Comparison of ENCODE assay signal across 21 cellular contexts in the genomic region with DNA sequence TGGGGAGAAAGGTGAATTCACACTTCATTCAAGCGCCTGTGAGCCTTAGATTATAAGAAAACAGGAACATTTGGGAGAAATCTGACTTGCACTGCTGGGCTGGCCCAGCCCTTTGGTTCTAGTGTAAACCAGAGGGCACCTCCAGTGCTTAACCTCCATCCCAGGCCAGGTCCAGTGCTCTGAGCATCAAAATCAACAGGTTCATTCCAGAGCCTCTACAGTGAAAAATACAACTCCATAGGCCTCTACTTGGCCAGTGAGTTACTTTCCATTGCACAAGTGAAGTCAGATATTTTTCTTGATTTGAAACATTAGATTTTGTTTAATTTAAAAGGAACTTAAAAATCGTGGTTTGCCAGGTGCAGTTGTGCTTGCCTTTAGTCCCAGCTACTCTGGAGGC. TPM values are rescaled to one million over a fixed set of nuclear protein-coding genes. Genes with fewer than 3 reads are reported as not detected.
DNase-seq lines count a peak whose midpoint lies in the region; ATAC-seq and TF ChIP-seq lines count a peak whose summit lies in the region.
"Had no signal": no experiment of that assay in that cellular context is flagged by ENCODE, and none has a peak within 500 bp of the region (broad histone marks: within the 10 kb centered on the region; RNA-seq: fewer than 3 reads in every experiment).

No MANE protein-coding gene starts in this region.

- H3K27me3 Mint-ChIP-seq in activated CD4-positive, alpha-beta T cell treated with anti-CD3 and anti-CD28 coated beads, Interleukin-2, amount 10 ng/mL, durations not matched to agents 24 days and 14 days: no peaks in the 10 kb centered on the region
- H3K27me3 Mint-ChIP-seq in HFFc6 (ENCODE audit: insufficient read depth): no peaks in the 10 kb centered on the region
- H3K27me3 Mint-ChIP-seq in activated T-helper 2 cell treated with anti-CD3 and anti-CD28 coated beads, Interferon-gamma antibody, Interleukin-2, Interleukin-4, amounts not matched to agents 10 μg/mL and 5 μg/mL and 100 μg/mL, durations not matched to agents 14 hours and 24 hours and 36 hours (ENCODE audit: low read depth): no peaks in the 10 kb centered on the region
- H3K27me3 Mint-ChIP-seq in osteocyte (ENCODE audit: unreplicated experiment): no peaks in the 10 kb centered on the region
- H3K27me3 Mint-ChIP-seq: stimulated activated memory B cell treated with anti-CD40 and anti-IgM and Interleukin-4, amounts not matched to agents 10 μg/mL and 1 μg/mL and 100 μg/mL, for 72 hours had no signal

- no peak overlapping the region for H3K4me3 ChIP-seq in right atrium auricular region
- H3K4me3 ChIP-seq: BLaER1, dorsolateral prefrontal cortex, neural progenitor cell had no signal

- H3K9me3 Mint-ChIP-seq in activated CD4-positive, alpha-beta T cell treated with anti-CD3 and anti-CD28 coated beads, Interleukin-2, amount 10 ng/mL, durations not matched to agents 24 days and 14 days: no peaks in the 10 kb centered on the region
- H3K9me3 Mint-ChIP-seq in HFFc6 (no peaks in the 10 kb centered on the region), osteocyte (ENCODE audit: unreplicated experiment) (no peaks in the 10 kb centered on the region)
- H3K9me3 Mint-ChIP-seq in activated T-helper 2 cell treated with anti-CD3 and anti-CD28 coated beads, Interferon-gamma antibody, Interleukin-2, Interleukin-4, amounts not matched to agents 10 μg/mL and 5 μg/mL and 100 μg/mL, durations not matched to agents 14 hours and 24 hours and 36 hours: no peaks in the 10 kb centered on the region
- H3K9me3 Mint-ChIP-seq: neural progenitor cell; stimulated activated memory B cell treated with anti-CD40 and anti-IgM and Interleukin-4, amounts not matched to agents 10 μg/mL and 1 μg/mL and 100 μg/mL, for 72 hours had no signal

- no peak overlapping the region for H3K4me3 Mint-ChIP-seq in activated CD4-positive, alpha-beta T cell treated with anti-CD3 and anti-CD28 coated beads, Interleukin-2, amount 10 ng/mL, durations not matched to agents 24 days and 14 days
- no peak overlapping the region for H3K4me3 Mint-ChIP-seq in HFFc6
- no peak overlapping the region for H3K4me3 Mint-ChIP-seq in activated T-helper 2 cell treated with anti-CD3 and anti-CD28 coated beads, Interferon-gamma antibody, Interleukin-2, Interleukin-4, amounts not matched to agents 10 μg/mL and 5 μg/mL and 100 μg/mL, durations not matched to agents 14 hours and 24 hours and 36 hours (ENCODE audit: low read depth)
- H3K4me3 Mint-ChIP-seq in osteocyte (ENCODE audit: unreplicated experiment): no peak overlapping the region
- H3K4me3 Mint-ChIP-seq: neural progenitor cell; stimulated activated memory B cell treated with anti-CD40 and anti-IgM and Interleukin-4, amounts not matched to agents 10 μg/mL and 1 μg/mL and 100 μg/mL, for 72 hours had no signal

- no peak overlapping the region for H3K27ac ChIP-seq in right atrium auricular region
- H3K27ac ChIP-seq: BLaER1, foreskin keratinocyte, neural progenitor cell had no signal

- no peak for ATAC-seq in GM21529 (IDR thresholded peaks at IDR 0.05; ENCODE audit: unreplicated experiment)
- ATAC-seq: foreskin keratinocyte; HepG2; stimulated activated memory B cell treated with anti-CD40 and anti-IgM and Interleukin-4, amounts not matched to agents 10 μg/mL and 1 μg/mL and 100 μg/mL, for 72 hours had no signal

- peaks cover 36% of the 10 kb centered on the region for H3K4me1 Mint-ChIP-seq in activated CD4-positive, alpha-beta T cell treated with anti-CD3 and anti-CD28 coated beads, Interleukin-2, amount 10 ng/mL, durations not matched to agents 24 days and 14 days
- H3K4me1 Mint-ChIP-seq in HFFc6 (ENCODE audit: low read depth) (peaks cover 37% of the 10 kb centered on the region), osteocyte (ENCODE audit: unreplicated experiment) (peaks cover 38% of the 10 kb centered on the region)
- H3K4me1 Mint-ChIP-seq in activated T-helper 2 cell treated with anti-CD3 and anti-CD28 coated beads, Interferon-gamma antibody, Interleukin-2, Interleukin-4, amounts not matched to agents 10 μg/mL and 5 μg/mL and 100 μg/mL, durations not matched to agents 14 hours and 24 hours and 36 hours (ENCODE audit: low read depth): peaks cover 37% of the 10 kb centered on the region

- peaks cover 0 to 14% of the 10 kb centered on the region in 2 donors for H3K4me1 ChIP-seq in right atrium auricular region

- H3K27me3 ChIP-seq in right atrium auricular region: no peaks in the 10 kb centered on the region
- H3K27me3 ChIP-seq: BLaER1, dorsolateral prefrontal cortex, foreskin keratinocyte, neural progenitor cell had no signal

- H3K27ac Mint-ChIP-seq in activated CD4-positive, alpha-beta T cell treated with anti-CD3 and anti-CD28 coated beads, Interleukin-2, amount 10 ng/mL, durations not matched to agents 24 days and 14 days: peak overlapping the region; percentile 70
- H3K27ac Mint-ChIP-seq in HFFc6: peak overlapping the region; percentile 72
- peak overlapping the region; percentile 76 for H3K27ac Mint-ChIP-seq in activated T-helper 2 cell treated with anti-CD3 and anti-CD28 coated beads, Interferon-gamma antibody, Interleukin-2, Interleukin-4, amounts not matched to agents 10 μg/mL and 5 μg/mL and 100 μg/mL, durations not matched to agents 14 hours and 24 hours and 36 hours
- peak overlapping the region; percentile 84 for H3K27ac Mint-ChIP-seq in osteocyte (ENCODE audit: unreplicated experiment)
- H3K27ac Mint-ChIP-seq: neural progenitor cell; stimulated activated memory B cell treated with anti-CD40 and anti-IgM and Interleukin-4, amounts not matched to agents 10 μg/mL and 1 μg/mL and 100 μg/mL, for 72 hours had no signal

- H3K36me3 ChIP-seq in right atrium auricular region: peaks cover 20% of the 10 kb centered on the region
- H3K36me3 ChIP-seq: neural progenitor cell had no signal

- no peak for TF ChIP-seq CTCF in HFFc6 (IDR thresholded peaks at IDR 0.05)
- no peak for TF ChIP-seq CTCF in osteocyte (IDR thresholded peaks at IDR 0.05)
- TF ChIP-seq CTCF in right atrium auricular region (IDR thresholded peaks at IDR 0.05): no peak

- DNase-seq in activated CD4-positive, alpha-beta T cell treated with anti-CD3 and anti-CD28 coated beads, Interleukin-2, amount 10 ng/mL, durations not matched to agents 24 days and 14 days: no peak
- no peak for DNase-seq in activated CD4-positive, alpha-beta T cell treated with anti-CD3 and anti-CD28 coated beads for 4 hours
- DNase-seq in HFFc6 (no peak), osteocyte (ENCODE audit: extremely low spot score, unreplicated experiment) (no peak), NCI-H446 (lab: John Stamatoyannopoulos, UW) (no peak), right atrium auricular region (ENCODE audit: low spot score) (no peak)
- DNase-seq in activated T-helper 2 cell treated with anti-CD3 and anti-CD28 coated beads, Interferon-gamma antibody, Interleukin-2, Interleukin-4, amounts not matched to agents 10 μg/mL and 5 μg/mL and 100 μg/mL, durations not matched to agents 14 hours and 24 hours and 36 hours (ENCODE audit: low spot score): no peak
- DNase-seq: DMS153; dorsolateral prefrontal cortex; foreskin keratinocyte; GOT3; hypothalamus; NCI-H1694; NCI-H226; NK-92 treated with Interleukin-12 subunit alpha and Interleukin-12 subunit beta, amount 100 ng/mL, for 24 hours; trophoblast cell had no signal

- H3K9me3 ChIP-seq in right atrium auricular region: no peaks in the 10 kb centered on the region
- H3K9me3 ChIP-seq: BLaER1 had no signal

- intact Hi-C loops in activated CD4-positive, alpha-beta T cell treated with anti-CD3 and anti-CD28 coated beads, Interleukin-2, amount 10 ng/mL, durations not matched to agents 24 days and 14 days (cut with micrococcal nuclease): loop anchor here (10.0 kb wide), 1 partner anchor 838 kb away; a partner anchor contains a TSS
- intact Hi-C loops in activated T-helper 2 cell treated with anti-CD3 and anti-CD28 coated beads, Interferon-gamma antibody, Interleukin-2, Interleukin-4, amounts not matched to agents 10 μg/mL and 5 μg/mL and 100 μg/mL, durations not matched to agents 14 hours and 24 hours and 36 hours (cut with micrococcal nuclease): loop anchor here (10.0 kb wide), 1 partner anchor 838 kb away; a partner anchor contains a TSS

- H3K36me3 Mint-ChIP-seq in activated CD4-positive, alpha-beta T cell treated with anti-CD3 and anti-CD28 coated beads, Interleukin-2, amount 10 ng/mL, durations not matched to agents 24 days and 14 days (ENCODE audit: low read depth): peaks cover 18% of the 10 kb centered on the region
- no peaks in the 10 kb centered on the region; the same call in none of the 2 replicates for H3K36me3 Mint-ChIP-seq in HFFc6 (ENCODE audit: low read depth)
- peaks cover 37% of the 10 kb centered on the region for H3K36me3 Mint-ChIP-seq in activated T-helper 2 cell treated with anti-CD3 and anti-CD28 coated beads, Interferon-gamma antibody, Interleukin-2, Interleukin-4, amounts not matched to agents 10 μg/mL and 5 μg/mL and 100 μg/mL, durations not matched to agents 14 hours and 24 hours and 36 hours (ENCODE audit: low read depth)
- peaks cover 4% of the 10 kb centered on the region for H3K36me3 Mint-ChIP-seq in osteocyte (ENCODE audit: unreplicated experiment)

RNA-seq across cellular contexts. Expression of a gene that starts 3.0 kb away (rescaled TPM):
- 33.7 and 34.5 TPM in 2 replicates for total RNA-seq in activated CD4-positive, alpha-beta T cell treated with anti-CD3 and anti-CD28 coated beads, Interleukin-2, amount 10 ng/mL, durations not matched to agents 24 days and 14 days
- total RNA-seq in HFFc6 (2021; fragmentation: NEBNext Ultra II Directional; extraction: Animal tissue kit (Norgen Biotek cat#: 25700)): 10 to 100 TPM; 22.5 to 28.4 (median 25.1) TPM
- total RNA-seq in activated T-helper 2 cell treated with anti-CD3 and anti-CD28 coated beads, Interferon-gamma antibody, Interleukin-2, Interleukin-4, amounts not matched to agents 10 μg/mL and 5 μg/mL and 100 μg/mL, durations not matched to agents 14 hours and 24 hours and 36 hours: 32.7 and 40.9 TPM in 2 replicates
- 27.0 and 27.9 TPM in 2 replicates for total RNA-seq in osteocyte
- total RNA-seq in right atrium auricular region: 10 to 100 TPM; 13.7 to 17.3 TPM

RNA-seq across cellular contexts. Expression of a gene that starts 17.5 kb away (rescaled TPM):
- total RNA-seq in activated CD4-positive, alpha-beta T cell treated with anti-CD3 and anti-CD28 coated beads, Interleukin-2, amount 10 ng/mL, durations not matched to agents 24 days and 14 days: 108 and 112 TPM in 2 replicates
- total RNA-seq in HFFc6 (2021; fragmentation: NEBNext Ultra II Directional; extraction: Animal tissue kit (Norgen Biotek cat#: 25700)): 10 to 100 TPM; 55.1 to 62.9 (median 58.7) TPM
- total RNA-seq in activated T-helper 2 cell treated with anti-CD3 and anti-CD28 coated beads, Interferon-gamma antibody, Interleukin-2, Interleukin-4, amounts not matched to agents 10 μg/mL and 5 μg/mL and 100 μg/mL, durations not matched to agents 14 hours and 24 hours and 36 hours: 103 and 106 TPM in 2 replicates
- total RNA-seq in osteocyte: 31.9 and 36.5 TPM in 2 replicates
- total RNA-seq in right atrium auricular region: 100 to 1,000 TPM in 1 of 2 donors, 10 to 100 TPM in 1; 71.2 to 119 TPM

RNA-seq across cellular contexts. Expression of a gene that starts 25.2 kb away (rescaled TPM):
- 4.1 TPM in 2 replicates for total RNA-seq in activated CD4-positive, alpha-beta T cell treated with anti-CD3 and anti-CD28 coated beads, Interleukin-2, amount 10 ng/mL, durations not matched to agents 24 days and 14 days
- 10 to 100 TPM; 23.3 to 28.1 (median 25.3) TPM for total RNA-seq in HFFc6 (2021; fragmentation: NEBNext Ultra II Directional; extraction: Animal tissue kit (Norgen Biotek cat#: 25700))
- total RNA-seq in activated T-helper 2 cell treated with anti-CD3 and anti-CD28 coated beads, Interferon-gamma antibody, Interleukin-2, Interleukin-4, amounts not matched to agents 10 μg/mL and 5 μg/mL and 100 μg/mL, durations not matched to agents 14 hours and 24 hours and 36 hours: 6.8 and 7.4 TPM in 2 replicates
- 36.3 and 36.7 TPM in 2 replicates for total RNA-seq in osteocyte
- 10 to 100 TPM; 10.3 to 20.5 TPM for total RNA-seq in right atrium auricular region

RNA-seq across cellular contexts. Expression of a gene that starts 43.4 kb away (rescaled TPM):
- total RNA-seq in activated CD4-positive, alpha-beta T cell treated with anti-CD3 and anti-CD28 coated beads, Interleukin-2, amount 10 ng/mL, durations not matched to agents 24 days and 14 days: 21.0 and 23.6 TPM in 2 replicates
- total RNA-seq in HFFc6 (2021; fragmentation: NEBNext Ultra II Directional; extraction: Animal tissue kit (Norgen Biotek cat#: 25700)): 10 to 100 TPM; 27.9 to 36.3 (median 33.6) TPM
- 30.4 and 32.3 TPM in 2 replicates for total RNA-seq in activated T-helper 2 cell treated with anti-CD3 and anti-CD28 coated beads, Interferon-gamma antibody, Interleukin-2, Interleukin-4, amounts not matched to agents 10 μg/mL and 5 μg/mL and 100 μg/mL, durations not matched to agents 14 hours and 24 hours and 36 hours
- total RNA-seq in osteocyte (50.1 and 53.4 TPM in 2 replicates), right atrium auricular region (1 to 10 TPM; 9.6 to 9.9 TPM)
